13 cellular contexts compared by ENCODE assay signal in the genomic region with DNA sequence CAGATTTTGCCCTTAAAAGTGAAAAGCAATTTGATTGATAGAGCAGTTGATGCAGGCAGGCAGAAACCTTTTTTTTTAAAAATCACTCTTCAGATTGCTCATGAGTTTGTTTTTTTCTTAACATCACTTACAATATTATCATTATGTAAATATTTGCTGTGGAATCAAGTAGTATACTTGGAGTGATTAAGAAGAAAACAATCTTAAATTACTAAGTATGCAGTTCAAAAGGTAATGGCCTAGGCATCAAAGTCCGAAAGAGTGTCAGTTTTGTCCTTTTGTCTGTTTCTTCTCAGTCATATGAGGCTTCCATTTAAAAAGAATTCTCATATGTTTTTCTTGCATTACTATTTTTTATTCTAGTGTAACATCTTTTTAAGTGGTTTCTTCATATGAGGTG. TPM values are rescaled to one million over a fixed set of nuclear protein-coding genes. Genes with fewer than 3 reads are reported as not detected.
DNase-seq lines count a peak whose midpoint lies in the region; TF ChIP-seq lines count a peak whose summit lies in the region.
"Had no signal": no experiment of that assay in that cellular context is flagged by ENCODE, and none has a peak within 500 bp of the region (broad histone marks: within the 10 kb centered on the region; RNA-seq: fewer than 3 reads in every experiment).

No MANE protein-coding gene starts in this region.

- H3K27me3 ChIP-seq in Caco-2 (replicated peaks; ENCODE audit: control insufficient read depth, insufficient read depth, low read length) (no peaks in the 10 kb centered on the region), tibial nerve (no peaks in the 10 kb centered on the region)
- H3K27me3 ChIP-seq: BLaER1 had no signal

- H3K4me3 Mint-ChIP-seq in Caco-2 (ENCODE audit: unreplicated experiment) = peak overlapping the region; percentile 54
- H3K4me3 Mint-ChIP-seq in osteocyte (ENCODE audit: unreplicated experiment) = no peak overlapping the region
- H3K4me3 Mint-ChIP-seq: H9 had no signal

- H3K27ac Mint-ChIP-seq in Caco-2 (ENCODE audit: unreplicated experiment) (peak overlapping the region; percentile 78), osteocyte (ENCODE audit: unreplicated experiment) (peak overlapping the region; percentile 34)
- H3K27ac Mint-ChIP-seq: H9 had no signal

- H3K27me3 Mint-ChIP-seq in Caco-2 (ENCODE audit: insufficient read depth, unreplicated experiment) = no peaks in the 10 kb centered on the region
- no peaks in the 10 kb centered on the region for H3K27me3 Mint-ChIP-seq in osteocyte (ENCODE audit: unreplicated experiment)

- no peak overlapping the region for H3K27ac ChIP-seq in tibial nerve
- H3K27ac ChIP-seq: BLaER1 had no signal

- POLR2A ChIA-PET in Caco-2 (lab: Charles Lee) = no interaction called here

- H3K36me3 ChIP-seq in Caco-2 (ENCODE audit: control insufficient read depth, insufficient read depth, low read length) (peaks cover 4% of the 10 kb centered on the region), tibial nerve (no peaks in the 10 kb centered on the region)
- H3K36me3 ChIP-seq: BLaER1 had no signal

- no TSS peak for BruUV-seq in Caco-2 (replicated peaks; lab: Mats Ljungman, UMichigan)

- no peak overlapping the region for H3K4me3 ChIP-seq in Caco-2 (ENCODE audit: low read depth, low read length)
- peak overlapping the region; percentile 25 for H3K4me3 ChIP-seq in epithelial cell of proximal tubule (ENCODE audit: low read depth, low read length)
- H3K4me3 ChIP-seq in tibial nerve = no peak overlapping the region
- H3K4me3 ChIP-seq: BLaER1 had no signal

- TF ChIP-seq POLR2A in tibial nerve (IDR thresholded peaks at IDR 0.05) = no peak

- TF ChIP-seq CTCF in Caco-2 (IDR thresholded peaks at IDR 0.05; ENCODE audit: insufficient read depth in 1 of 2, low read depth in 1 of 2, low read length in 1 of 2, severe bottlenecking in 1 of 2, unreplicated experiment in 1 of 2) (no peak), epithelial cell of proximal tubule (conservative IDR thresholded peaks at IDR 0.05; ENCODE audit: low read depth, low read length) (no peak), osteocyte (IDR thresholded peaks at IDR 0.05) (no peak), tibial nerve (IDR thresholded peaks at IDR 0.05) (no peak)

- 90 to 96% methylated on average over 1 of the region's 1 CpG for WGBS in tibial nerve, 2 donors

- H3K9me3 ChIP-seq in Caco-2 (peaks cover 29% of the 10 kb centered on the region), tibial nerve (peaks cover 0 to 40% (median 13%) of the 10 kb centered on the region in 4 donors)

- peaks cover 57% of the 10 kb centered on the region for H3K36me3 Mint-ChIP-seq in Caco-2 (ENCODE audit: insufficient read depth, unreplicated experiment)
- H3K36me3 Mint-ChIP-seq in osteocyte (ENCODE audit: unreplicated experiment) = peaks cover 16% of the 10 kb centered on the region

- intact Hi-C loops in Caco-2 (cut with micrococcal nuclease; ENCODE audit: unreplicated experiment) = loop anchor here (1.0 kb wide), 1 partner anchor 85 kb away; no protein-coding TSS in a partner anchor

- CTCF ChIA-PET in Caco-2 (lab: Charles Lee) = no interaction called here

- no peak for TF ChIP-seq EP300 in tibial nerve (IDR thresholded peaks at IDR 0.05)

- peaks cover 68% of the 10 kb centered on the region for H3K4me1 ChIP-seq in Caco-2
- no peaks in the 10 kb centered on the region for H3K4me1 ChIP-seq in tibial nerve
- H3K4me1 ChIP-seq: BLaER1 had no signal

- H3K4me1 Mint-ChIP-seq in Caco-2 (ENCODE audit: low read depth, unreplicated experiment) (peaks cover 74% of the 10 kb centered on the region), osteocyte (ENCODE audit: unreplicated experiment) (peaks cover 34% of the 10 kb centered on the region)
- H3K4me1 Mint-ChIP-seq: H9 had no signal

- H3K9me3 Mint-ChIP-seq in Caco-2 (ENCODE audit: unreplicated experiment) = peaks cover 40% of the 10 kb centered on the region
- peaks cover 30% of the 10 kb centered on the region for H3K9me3 Mint-ChIP-seq in osteocyte (ENCODE audit: unreplicated experiment)

- DNase-seq in Caco-2 = peak in 1 of 2 experiments; percentile 57
- peak; percentile 17 for DNase-seq in LoVo (ENCODE audit: low spot score)
- DNase-seq in epithelial cell of proximal tubule (ENCODE audit: low read depth) = no peak
- no peak for DNase-seq in osteocyte (ENCODE audit: extremely low spot score, unreplicated experiment)
- no peak for DNase-seq in tibial nerve (ENCODE audit: low spot score in 2 of 2)
- no peak for DNase-seq in SHP77 (lab: John Stamatoyannopoulos, UW)
- no peak for DNase-seq in NCI-H82 treated with DMSO at 0.1 percent for 48 hours (lab: John Stamatoyannopoulos, UW; ENCODE audit: unreplicated experiment)
- DNase-seq: AML-193, DMS153, GF-D8, GOT3, H9 had no signal

RNA-seq across cellular contexts. Expression of gene BICC1, which starts 43.8 kb away (rescaled TPM):
- total RNA-seq in Caco-2 (2022) = 118 and 122 TPM in 2 replicates
- total RNA-seq in epithelial cell of proximal tubule = 103 and 150 TPM in 2 replicates
- total RNA-seq in osteocyte = 39.4 and 41.0 TPM in 2 replicates
- 10 to 100 TPM; 28.8 to 39.0 (median 30.5) TPM for total RNA-seq in tibial nerve
